ENCODE assay signal across 27 cellular contexts in the genomic region with DNA sequence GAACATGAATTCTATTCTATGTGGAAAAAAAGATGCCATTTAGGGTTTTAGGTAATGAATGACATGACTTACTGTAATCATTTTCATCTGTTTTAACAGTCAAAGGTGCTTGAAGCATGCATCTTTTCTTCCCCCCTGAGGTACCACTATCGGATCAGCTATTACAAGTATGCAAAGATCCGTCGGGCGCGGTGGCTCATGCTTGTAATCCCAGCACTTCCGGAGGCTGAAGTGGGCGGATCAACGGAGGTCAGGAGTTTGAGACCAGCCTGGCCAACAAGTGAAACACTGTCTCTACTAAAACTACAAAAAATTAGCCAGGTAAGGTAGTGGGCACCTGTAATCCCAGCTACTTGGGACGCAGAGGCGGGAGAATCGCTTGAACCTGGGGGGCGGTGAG.
"Had no signal": no experiment of that assay in that cellular context is flagged by ENCODE, and none has a peak within 500 bp of the region (broad histone marks: within the 10 kb centered on the region; RNA-seq: fewer than 3 reads in every experiment).

No MANE protein-coding gene starts in this region.

- H3K36me3 ChIP-seq: stomach, suprapubic skin, thoracic aorta, thyroid gland, tibial artery, tibial nerve, transverse colon, upper lobe of left lung, upper lobe of right lung, uterus, vagina had no signal

- H3K4me3 Mint-ChIP-seq: stimulated activated memory B cell treated with anti-CD40 and anti-IgM and Interleukin-4, amounts not matched to agents 10 μg/mL and 1 μg/mL and 100 μg/mL, for 72 hours; stimulated activated naive B cell treated with anti-CD40 and anti-IgM and Interleukin-4, amounts not matched to agents 10 μg/mL and 1 μg/mL and 100 μg/mL, for 72 hours; stimulated activated naive CD8-positive, alpha-beta T cell treated with anti-CD3 and anti-CD28 coated beads, Interleukin-15, amount 100 ng/mL, for 72 hours; stimulated activated naive CD8-positive, alpha-beta T cell treated with anti-CD3 and anti-CD28 coated beads, Interleukin-15, Interleukin-2, amounts not matched to agents 100 ng/mL and 50 ng/mL, for 24 hours; type B pancreatic cell had no signal

- ATAC-seq: stimulated activated memory B cell treated with anti-CD40 and anti-IgM and Interleukin-4, amounts not matched to agents 10 μg/mL and 1 μg/mL and 100 μg/mL, for 72 hours; stimulated activated naive B cell treated with anti-CD40 and anti-IgM and Interleukin-4, amounts not matched to agents 10 μg/mL and 1 μg/mL and 100 μg/mL, for 72 hours; stimulated activated naive CD8-positive, alpha-beta T cell treated with anti-CD3 and anti-CD28 coated beads, Interleukin-15, amount 100 ng/mL, for 72 hours; stimulated activated naive CD8-positive, alpha-beta T cell treated with anti-CD3 and anti-CD28 coated beads, Interleukin-15, Interleukin-2, amounts not matched to agents 100 U/mL and 50 U/mL, for 24 hours; upper lobe of right lung had no signal

- H3K27ac Mint-ChIP-seq: stimulated activated memory B cell treated with anti-CD40 and anti-IgM and Interleukin-4, amounts not matched to agents 10 μg/mL and 1 μg/mL and 100 μg/mL, for 72 hours; stimulated activated naive B cell treated with anti-CD40 and anti-IgM and Interleukin-4, amounts not matched to agents 10 μg/mL and 1 μg/mL and 100 μg/mL, for 72 hours; stimulated activated naive CD8-positive, alpha-beta T cell treated with anti-CD3 and anti-CD28 coated beads, Interleukin-15, amount 100 ng/mL, for 72 hours; stimulated activated naive CD8-positive, alpha-beta T cell treated with anti-CD3 and anti-CD28 coated beads, Interleukin-15, Interleukin-2, amounts not matched to agents 100 ng/mL and 50 ng/mL, for 24 hours; type B pancreatic cell had no signal

- H3K27ac ChIP-seq: stomach, suprapubic skin, testis, thoracic aorta, thyroid gland, tibial artery, tibial nerve, transverse colon, upper lobe of left lung, upper lobe of right lung, uterus, vagina had no signal

- H3K9me3 ChIP-seq: stomach, suprapubic skin, testis, thoracic aorta, thyroid gland, tibial artery, transverse colon, upper lobe of left lung, upper lobe of right lung, uterus, vagina had no signal

- H3K27me3 ChIP-seq: stomach, suprapubic skin, testis, thyroid gland, tibial artery, tibial nerve, transverse colon, upper lobe of left lung, upper lobe of right lung, uterus, vagina had no signal

- H3K4me3 ChIP-seq: stomach, suprapubic skin, testis, thoracic aorta, thyroid gland, tibial artery, tibial nerve, transverse colon, upper lobe of left lung, upper lobe of right lung, uterus, vagina had no signal

- H3K9me3 Mint-ChIP-seq: stimulated activated naive CD8-positive, alpha-beta T cell treated with anti-CD3 and anti-CD28 coated beads, Interleukin-15, amount 100 ng/mL, for 72 hours had no signal

- DNase-seq: stimulated activated CD4-positive, alpha-beta T cell treated with anti-CD3 and anti-CD28 coated beads, Interleukin-2, amount 100 ng/mL, for 24 hours; stimulated activated CD4-positive, alpha-beta T cell treated with anti-CD3 and anti-CD28 coated beads, Interleukin-2, amount 100 ng/mL, for 48 hours; stimulated activated CD4-positive, alpha-beta T cell treated with anti-CD3 and anti-CD28 coated beads, Interleukin-4, amount 100 ng/mL, for 1 hour; stimulated activated CD4-positive, alpha-beta T cell treated with anti-CD3 and anti-CD28 coated beads, Interleukin-4, amount 100 ng/mL, for 24 hours; stimulated activated CD4-positive, alpha-beta T cell treated with anti-CD3 and anti-CD28 coated beads, Interleukin-4, amount 100 ng/mL, for 4 hours; stimulated activated CD8-positive, alpha-beta memory T cell treated with anti-CD3 and anti-CD28 coated beads, Interleukin-4, amount 100 ng/mL, for 48 hours; stimulated activated naive B cell treated with anti-CD40 and anti-IgM and Interleukin-4, amounts not matched to agents 10 μg/mL and 1 μg/mL and 100 μg/mL, for 72 hours; stimulated activated naive CD4-positive, alpha-beta T cell; stimulated activated naive CD4-positive, alpha-beta T cell treated with Interleukin-2 at 50 U/mL for 16 hours; stimulated activated naive CD8-positive, alpha-beta T cell treated with anti-CD3 and anti-CD28 coated beads, Interleukin-15, amount 100 ng/mL, for 72 hours; stimulated activated naive CD8-positive, alpha-beta T cell treated with anti-CD3 and anti-CD28 coated beads, Interleukin-15, Interleukin-2, amounts not matched to agents 100 U/mL and 50 U/mL, for 24 hours; stomach; substantia nigra; testis; thyroid gland; tibial artery; transverse colon; upper lobe of left lung; upper lobe of right lung; uterus had no signal

- H3K4me1 ChIP-seq: stomach, suprapubic skin, testis, thyroid gland, tibial artery, tibial nerve, transverse colon, upper lobe of left lung, upper lobe of right lung, uterus, vagina had no signal

- H3K4me1 Mint-ChIP-seq: stimulated activated memory B cell treated with anti-CD40 and anti-IgM and Interleukin-4, amounts not matched to agents 10 μg/mL and 1 μg/mL and 100 μg/mL, for 72 hours; stimulated activated naive B cell treated with anti-CD40 and anti-IgM and Interleukin-4, amounts not matched to agents 10 μg/mL and 1 μg/mL and 100 μg/mL, for 72 hours; stimulated activated naive CD8-positive, alpha-beta T cell treated with anti-CD3 and anti-CD28 coated beads, Interleukin-15, amount 100 ng/mL, for 72 hours had no signal

- H3K36me3 Mint-ChIP-seq: type B pancreatic cell had no signal
